In genomic region chr1:16235347-16235746, GRCh38 we compare ENCODE assay signal across 13 cellular contexts.
"Had no signal": no experiment of that assay in that cellular context is flagged by ENCODE, and none has a peak within 500 bp of the region (broad histone marks: within the 10 kb centered on the region; RNA-seq: fewer than 3 reads in every experiment).

No MANE protein-coding gene starts in this region.

- H3K27me3 Mint-ChIP-seq: activated CD4-positive, alpha-beta memory T cell treated with anti-CD3 and anti-CD28 coated beads for 36 hours; memory B cell had no signal

- H3K36me3 ChIP-seq: breast epithelium, prostate gland had no signal

- H3K9me3 Mint-ChIP-seq: activated CD4-positive, alpha-beta memory T cell treated with anti-CD3 and anti-CD28 coated beads for 36 hours; memory B cell; nephron progenitor cell had no signal

- H3K4me3 ChIP-seq: prostate gland, skin epidermis had no signal

- H3K27me3 ChIP-seq: breast epithelium, gastrocnemius medialis, heart right ventricle, tibial artery had no signal

- H3K27ac Mint-ChIP-seq: activated CD4-positive, alpha-beta memory T cell treated with anti-CD3 and anti-CD28 coated beads for 36 hours; nephron progenitor cell had no signal

- DNase-seq: activated effector memory CD4-positive, alpha-beta T cell treated with anti-CD3 and anti-CD28 coated beads, Interleukin-2, amount 50 U/mL, for 16 hours; gastrocnemius medialis; heart right ventricle; nephron progenitor cell; stimulated activated CD4-positive, alpha-beta T cell treated with anti-CD3 and anti-CD28 coated beads, Interleukin-15, amount 100 ng/mL, for 24 hours; stimulated activated CD4-positive, alpha-beta T cell treated with anti-CD3 and anti-CD28 coated beads, Interleukin-4, amount 100 ng/mL, for 1 hour; T-helper 9 cell; tibial artery had no signal

- H3K36me3 Mint-ChIP-seq: activated CD4-positive, alpha-beta memory T cell treated with anti-CD3 and anti-CD28 coated beads for 36 hours had no signal

- H3K9me3 ChIP-seq: breast epithelium, gastrocnemius medialis, heart right ventricle, prostate gland, tibial artery had no signal
